ENCODE assay signal across 1 cellular context in the genomic region with DNA sequence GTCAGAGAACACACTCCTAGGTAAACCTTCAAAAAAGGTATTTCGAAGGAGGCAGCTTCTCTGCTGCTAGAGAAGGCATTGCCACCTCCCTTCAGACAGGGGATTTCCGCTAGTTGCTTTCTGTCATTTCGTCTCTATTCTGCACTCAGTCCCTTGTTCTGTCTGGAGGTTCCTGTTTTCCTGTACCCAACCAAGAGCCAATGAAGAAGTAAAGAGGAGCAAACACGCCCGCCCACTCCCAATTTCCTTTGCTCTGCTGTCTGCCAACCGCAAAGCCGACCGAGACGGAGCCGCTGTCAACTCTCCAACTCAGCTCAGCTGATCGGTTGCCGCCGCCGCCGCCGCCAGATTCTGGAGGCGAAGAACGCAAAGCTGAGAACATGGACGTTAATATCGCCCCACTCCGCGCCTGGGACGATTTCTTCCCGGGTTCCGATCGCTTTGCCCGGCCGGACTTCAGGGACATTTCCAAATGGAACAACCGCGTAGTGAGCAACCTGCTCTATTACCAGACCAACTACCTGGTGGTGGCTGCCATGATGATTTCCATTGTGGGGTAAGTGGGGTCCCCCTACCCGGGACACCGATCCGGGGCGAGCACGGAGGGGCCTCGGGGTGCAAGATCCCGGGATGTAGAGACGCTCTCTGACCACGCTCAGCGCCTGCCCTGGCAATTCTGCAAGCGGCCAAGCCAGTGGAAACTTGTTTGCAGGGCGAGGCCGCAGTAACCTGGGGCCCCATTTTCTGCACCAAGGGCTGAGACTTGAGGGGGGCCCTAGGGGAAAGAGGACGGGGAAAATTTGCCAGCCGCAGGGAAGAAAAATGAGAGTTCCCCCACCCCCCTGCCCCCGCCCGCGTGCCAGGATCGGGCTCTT.
TF ChIP-seq lines count a peak whose summit lies in the region.

A gene with protein sequence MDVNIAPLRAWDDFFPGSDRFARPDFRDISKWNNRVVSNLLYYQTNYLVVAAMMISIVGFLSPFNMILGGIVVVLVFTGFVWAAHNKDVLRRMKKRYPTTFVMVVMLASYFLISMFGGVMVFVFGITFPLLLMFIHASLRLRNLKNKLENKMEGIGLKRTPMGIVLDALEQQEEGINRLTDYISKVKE (plus strand): TSS at position 270 of the 875 bp plus-strand sequence. CDS start 111 bp downstream, at position 381.

TF ChIP-seq in HepG2, 621 proteins besides CTCF, POLR2A, EP300 and RAD21 (continued from another document and continues in another):
- TF ChIP-seq SMARCC2 (IDR thresholded peaks at IDR 0.05) (no peak), ZBTB1 (CRISPR knock-in tag; IDR thresholded peaks at IDR 0.05; ENCODE audit: borderline replicate concordance) (no peak), ZNF709 (CRISPR knock-in tag; IDR thresholded peaks at IDR 0.05) (no peak; the same call in 1 of the 2 replicates), ZNF7 (CRISPR knock-in tag; IDR thresholded peaks at IDR 0.05) (no peak), FOXP1 (IDR thresholded peaks at IDR 0.05) (no peak), FOXP1 (CRISPR knock-in tag; IDR thresholded peaks at IDR 0.05) (no peak), HOXA9 (CRISPR knock-in tag; IDR thresholded peaks at IDR 0.05; ENCODE audit: borderline replicate concordance) (no peak), PITX1 (CRISPR knock-in tag; IDR thresholded peaks at IDR 0.05) (no peak), HDAC6 (IDR thresholded peaks at IDR 0.05; ENCODE audit: low read depth, low read length) (no peak), ESRRA (CRISPR knock-in tag; IDR thresholded peaks at IDR 0.05; ENCODE audit: low read depth) (no peak), TAF1 (CRISPR knock-in tag; IDR thresholded peaks at IDR 0.05) (peak; percentile 60), LCORL (IDR thresholded peaks at IDR 0.05) (no peak), LCORL (CRISPR knock-in tag; IDR thresholded peaks at IDR 0.05) (no peak), SMC3 (IDR thresholded peaks at IDR 0.05; ENCODE audit: low read length) (no peak), ZNF230 (CRISPR knock-in tag; IDR thresholded peaks at IDR 0.05) (no peak), STAG1 (CRISPR knock-in tag; IDR thresholded peaks at IDR 0.05) (no peak), ELF1 (CRISPR knock-in tag; IDR thresholded peaks at IDR 0.05) (0 out of 2 replicates have a peak, but pooled peaks have one; percentile 17), FOXK1 (CRISPR knock-in tag; IDR thresholded peaks at IDR 0.05; ENCODE audit: borderline replicate concordance, low read depth) (0 out of 2 replicates have a peak, but pooled peaks have one; percentile 38), ZNF790 (CRISPR knock-in tag; IDR thresholded peaks at IDR 0.05; ENCODE audit: borderline replicate concordance) (no peak), ATF7 (IDR thresholded peaks at IDR 0.05) (no peak), ATF7 (CRISPR knock-in tag; IDR thresholded peaks at IDR 0.05) (no peak), ZNF670 (CRISPR knock-in tag; IDR thresholded peaks at IDR 0.05; ENCODE audit: borderline replicate concordance) (no peak; the same call in 1 of the 2 replicates), HHEX (CRISPR knock-in tag; IDR thresholded peaks at IDR 0.05) (no peak), EEA1 (CRISPR knock-in tag; IDR thresholded peaks at IDR 0.05; ENCODE audit: borderline replicate concordance) (no peak), NFKBIZ (CRISPR knock-in tag; IDR thresholded peaks at IDR 0.05) (no peak), NONO (IDR thresholded peaks at IDR 0.05) (no peak), NONO (CRISPR knock-in tag; conservative IDR thresholded peaks at IDR 0.05) (peak; percentile 63), ZNF496 (CRISPR knock-in tag; IDR thresholded peaks at IDR 0.05; ENCODE audit: insufficient replicate concordance) (no peak)
- TF ChIP-seq, protein P1, sequence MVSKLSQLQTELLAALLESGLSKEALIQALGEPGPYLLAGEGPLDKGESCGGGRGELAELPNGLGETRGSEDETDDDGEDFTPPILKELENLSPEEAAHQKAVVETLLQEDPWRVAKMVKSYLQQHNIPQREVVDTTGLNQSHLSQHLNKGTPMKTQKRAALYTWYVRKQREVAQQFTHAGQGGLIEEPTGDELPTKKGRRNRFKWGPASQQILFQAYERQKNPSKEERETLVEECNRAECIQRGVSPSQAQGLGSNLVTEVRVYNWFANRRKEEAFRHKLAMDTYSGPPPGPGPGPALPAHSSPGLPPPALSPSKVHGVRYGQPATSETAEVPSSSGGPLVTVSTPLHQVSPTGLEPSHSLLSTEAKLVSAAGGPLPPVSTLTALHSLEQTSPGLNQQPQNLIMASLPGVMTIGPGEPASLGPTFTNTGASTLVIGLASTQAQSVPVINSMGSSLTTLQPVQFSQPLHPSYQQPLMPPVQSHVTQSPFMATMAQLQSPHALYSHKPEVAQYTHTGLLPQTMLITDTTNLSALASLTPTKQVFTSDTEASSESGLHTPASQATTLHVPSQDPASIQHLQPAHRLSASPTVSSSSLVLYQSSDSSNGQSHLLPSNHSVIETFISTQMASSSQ (IDR thresholded peaks at IDR 0.05; ENCODE audit: low read depth): no peak
- TF ChIP-seq, protein P1 (CRISPR knock-in tag; IDR thresholded peaks at IDR 0.05; ENCODE audit: borderline replicate concordance): no peak
- TF ChIP-seq, protein P2, sequence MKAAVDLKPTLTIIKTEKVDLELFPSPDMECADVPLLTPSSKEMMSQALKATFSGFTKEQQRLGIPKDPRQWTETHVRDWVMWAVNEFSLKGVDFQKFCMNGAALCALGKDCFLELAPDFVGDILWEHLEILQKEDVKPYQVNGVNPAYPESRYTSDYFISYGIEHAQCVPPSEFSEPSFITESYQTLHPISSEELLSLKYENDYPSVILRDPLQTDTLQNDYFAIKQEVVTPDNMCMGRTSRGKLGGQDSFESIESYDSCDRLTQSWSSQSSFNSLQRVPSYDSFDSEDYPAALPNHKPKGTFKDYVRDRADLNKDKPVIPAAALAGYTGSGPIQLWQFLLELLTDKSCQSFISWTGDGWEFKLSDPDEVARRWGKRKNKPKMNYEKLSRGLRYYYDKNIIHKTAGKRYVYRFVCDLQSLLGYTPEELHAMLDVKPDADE (CRISPR knock-in tag; IDR thresholded peaks at IDR 0.05): no peak
- TF ChIP-seq, protein P3, sequence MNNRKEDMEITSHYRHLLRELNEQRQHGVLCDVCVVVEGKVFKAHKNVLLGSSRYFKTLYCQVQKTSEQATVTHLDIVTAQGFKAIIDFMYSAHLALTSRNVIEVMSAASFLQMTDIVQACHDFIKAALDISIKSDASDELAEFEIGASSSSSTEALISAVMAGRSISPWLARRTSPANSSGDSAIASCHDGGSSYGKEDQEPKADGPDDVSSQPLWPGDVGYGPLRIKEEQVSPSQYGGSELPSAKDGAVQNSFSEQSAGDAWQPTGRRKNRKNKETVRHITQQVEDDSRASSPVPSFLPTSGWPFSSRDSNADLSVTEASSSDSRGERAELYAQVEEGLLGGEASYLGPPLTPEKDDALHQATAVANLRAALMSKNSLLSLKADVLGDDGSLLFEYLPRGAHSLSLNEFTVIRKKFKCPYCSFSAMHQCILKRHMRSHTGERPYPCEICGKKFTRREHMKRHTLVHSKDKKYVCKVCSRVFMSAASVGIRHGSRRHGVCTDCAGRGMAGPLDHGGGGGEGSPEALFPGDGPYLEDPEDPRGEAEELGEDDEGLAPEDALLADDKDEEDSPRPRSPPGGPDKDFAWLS (CRISPR knock-in tag; IDR thresholded peaks at IDR 0.05; ENCODE audit: borderline replicate concordance): no peak
- TF ChIP-seq, protein P4, sequence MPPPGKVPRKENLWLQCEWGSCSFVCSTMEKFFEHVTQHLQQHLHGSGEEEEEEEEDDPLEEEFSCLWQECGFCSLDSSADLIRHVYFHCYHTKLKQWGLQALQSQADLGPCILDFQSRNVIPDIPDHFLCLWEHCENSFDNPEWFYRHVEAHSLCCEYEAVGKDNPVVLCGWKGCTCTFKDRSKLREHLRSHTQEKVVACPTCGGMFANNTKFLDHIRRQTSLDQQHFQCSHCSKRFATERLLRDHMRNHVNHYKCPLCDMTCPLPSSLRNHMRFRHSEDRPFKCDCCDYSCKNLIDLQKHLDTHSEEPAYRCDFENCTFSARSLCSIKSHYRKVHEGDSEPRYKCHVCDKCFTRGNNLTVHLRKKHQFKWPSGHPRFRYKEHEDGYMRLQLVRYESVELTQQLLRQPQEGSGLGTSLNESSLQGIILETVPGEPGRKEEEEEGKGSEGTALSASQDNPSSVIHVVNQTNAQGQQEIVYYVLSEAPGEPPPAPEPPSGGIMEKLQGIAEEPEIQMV (CRISPR knock-in tag; IDR thresholded peaks at IDR 0.05; ENCODE audit: low read depth): no peak
- TF ChIP-seq, protein P5, sequence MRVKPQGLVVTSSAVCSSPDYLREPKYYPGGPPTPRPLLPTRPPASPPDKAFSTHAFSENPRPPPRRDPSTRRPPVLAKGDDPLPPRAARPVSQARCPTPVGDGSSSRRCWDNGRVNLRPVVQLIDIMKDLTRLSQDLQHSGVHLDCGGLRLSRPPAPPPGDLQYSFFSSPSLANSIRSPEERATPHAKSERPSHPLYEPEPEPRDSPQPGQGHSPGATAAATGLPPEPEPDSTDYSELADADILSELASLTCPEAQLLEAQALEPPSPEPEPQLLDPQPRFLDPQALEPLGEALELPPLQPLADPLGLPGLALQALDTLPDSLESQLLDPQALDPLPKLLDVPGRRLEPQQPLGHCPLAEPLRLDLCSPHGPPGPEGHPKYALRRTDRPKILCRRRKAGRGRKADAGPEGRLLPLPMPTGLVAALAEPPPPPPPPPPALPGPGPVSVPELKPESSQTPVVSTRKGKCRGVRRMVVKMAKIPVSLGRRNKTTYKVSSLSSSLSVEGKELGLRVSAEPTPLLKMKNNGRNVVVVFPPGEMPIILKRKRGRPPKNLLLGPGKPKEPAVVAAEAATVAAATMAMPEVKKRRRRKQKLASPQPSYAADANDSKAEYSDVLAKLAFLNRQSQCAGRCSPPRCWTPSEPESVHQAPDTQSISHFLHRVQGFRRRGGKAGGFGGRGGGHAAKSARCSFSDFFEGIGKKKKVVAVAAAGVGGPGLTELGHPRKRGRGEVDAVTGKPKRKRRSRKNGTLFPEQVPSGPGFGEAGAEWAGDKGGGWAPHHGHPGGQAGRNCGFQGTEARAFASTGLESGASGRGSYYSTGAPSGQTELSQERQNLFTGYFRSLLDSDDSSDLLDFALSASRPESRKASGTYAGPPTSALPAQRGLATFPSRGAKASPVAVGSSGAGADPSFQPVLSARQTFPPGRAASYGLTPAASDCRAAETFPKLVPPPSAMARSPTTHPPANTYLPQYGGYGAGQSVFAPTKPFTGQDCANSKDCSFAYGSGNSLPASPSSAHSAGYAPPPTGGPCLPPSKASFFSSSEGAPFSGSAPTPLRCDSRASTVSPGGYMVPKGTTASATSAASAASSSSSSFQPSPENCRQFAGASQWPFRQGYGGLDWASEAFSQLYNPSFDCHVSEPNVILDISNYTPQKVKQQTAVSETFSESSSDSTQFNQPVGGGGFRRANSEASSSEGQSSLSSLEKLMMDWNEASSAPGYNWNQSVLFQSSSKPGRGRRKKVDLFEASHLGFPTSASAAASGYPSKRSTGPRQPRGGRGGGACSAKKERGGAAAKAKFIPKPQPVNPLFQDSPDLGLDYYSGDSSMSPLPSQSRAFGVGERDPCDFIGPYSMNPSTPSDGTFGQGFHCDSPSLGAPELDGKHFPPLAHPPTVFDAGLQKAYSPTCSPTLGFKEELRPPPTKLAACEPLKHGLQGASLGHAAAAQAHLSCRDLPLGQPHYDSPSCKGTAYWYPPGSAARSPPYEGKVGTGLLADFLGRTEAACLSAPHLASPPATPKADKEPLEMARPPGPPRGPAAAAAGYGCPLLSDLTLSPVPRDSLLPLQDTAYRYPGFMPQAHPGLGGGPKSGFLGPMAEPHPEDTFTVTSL (CRISPR knock-in tag; IDR thresholded peaks at IDR 0.05; ENCODE audit: borderline replicate concordance): 0 out of 2 replicates have a peak, but pooled peaks have one; percentile 18
- TF ChIP-seq, protein P6, sequence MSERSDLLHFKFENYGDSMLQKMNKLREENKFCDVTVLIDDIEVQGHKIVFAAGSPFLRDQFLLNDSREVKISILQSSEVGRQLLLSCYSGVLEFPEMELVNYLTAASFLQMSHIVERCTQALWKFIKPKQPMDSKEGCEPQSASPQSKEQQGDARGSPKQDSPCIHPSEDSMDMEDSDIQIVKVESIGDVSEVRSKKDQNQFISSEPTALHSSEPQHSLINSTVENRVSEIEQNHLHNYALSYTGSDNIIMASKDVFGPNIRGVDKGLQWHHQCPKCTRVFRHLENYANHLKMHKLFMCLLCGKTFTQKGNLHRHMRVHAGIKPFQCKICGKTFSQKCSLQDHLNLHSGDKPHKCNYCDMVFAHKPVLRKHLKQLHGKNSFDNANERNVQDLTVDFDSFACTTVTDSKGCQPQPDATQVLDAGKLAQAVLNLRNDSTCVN (CRISPR knock-in tag; IDR thresholded peaks at IDR 0.05; ENCODE audit: borderline replicate concordance): no peak; the same call in 1 of the 2 replicates
- TF ChIP-seq, protein P7, sequence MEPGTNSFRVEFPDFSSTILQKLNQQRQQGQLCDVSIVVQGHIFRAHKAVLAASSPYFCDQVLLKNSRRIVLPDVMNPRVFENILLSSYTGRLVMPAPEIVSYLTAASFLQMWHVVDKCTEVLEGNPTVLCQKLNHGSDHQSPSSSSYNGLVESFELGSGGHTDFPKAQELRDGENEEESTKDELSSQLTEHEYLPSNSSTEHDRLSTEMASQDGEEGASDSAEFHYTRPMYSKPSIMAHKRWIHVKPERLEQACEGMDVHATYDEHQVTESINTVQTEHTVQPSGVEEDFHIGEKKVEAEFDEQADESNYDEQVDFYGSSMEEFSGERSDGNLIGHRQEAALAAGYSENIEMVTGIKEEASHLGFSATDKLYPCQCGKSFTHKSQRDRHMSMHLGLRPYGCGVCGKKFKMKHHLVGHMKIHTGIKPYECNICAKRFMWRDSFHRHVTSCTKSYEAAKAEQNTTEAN (CRISPR knock-in tag; conservative IDR thresholded peaks at IDR 0.05): 0 out of 2 replicates have a peak, but pooled peaks have one; percentile 7
- TF ChIP-seq, protein P8, sequence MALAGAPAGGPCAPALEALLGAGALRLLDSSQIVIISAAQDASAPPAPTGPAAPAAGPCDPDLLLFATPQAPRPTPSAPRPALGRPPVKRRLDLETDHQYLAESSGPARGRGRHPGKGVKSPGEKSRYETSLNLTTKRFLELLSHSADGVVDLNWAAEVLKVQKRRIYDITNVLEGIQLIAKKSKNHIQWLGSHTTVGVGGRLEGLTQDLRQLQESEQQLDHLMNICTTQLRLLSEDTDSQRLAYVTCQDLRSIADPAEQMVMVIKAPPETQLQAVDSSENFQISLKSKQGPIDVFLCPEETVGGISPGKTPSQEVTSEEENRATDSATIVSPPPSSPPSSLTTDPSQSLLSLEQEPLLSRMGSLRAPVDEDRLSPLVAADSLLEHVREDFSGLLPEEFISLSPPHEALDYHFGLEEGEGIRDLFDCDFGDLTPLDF (CRISPR knock-in tag; IDR thresholded peaks at IDR 0.05): no peak; the same call in 1 of the 2 replicates
